13 cellular contexts compared by ENCODE assay signal in the genomic region with DNA sequence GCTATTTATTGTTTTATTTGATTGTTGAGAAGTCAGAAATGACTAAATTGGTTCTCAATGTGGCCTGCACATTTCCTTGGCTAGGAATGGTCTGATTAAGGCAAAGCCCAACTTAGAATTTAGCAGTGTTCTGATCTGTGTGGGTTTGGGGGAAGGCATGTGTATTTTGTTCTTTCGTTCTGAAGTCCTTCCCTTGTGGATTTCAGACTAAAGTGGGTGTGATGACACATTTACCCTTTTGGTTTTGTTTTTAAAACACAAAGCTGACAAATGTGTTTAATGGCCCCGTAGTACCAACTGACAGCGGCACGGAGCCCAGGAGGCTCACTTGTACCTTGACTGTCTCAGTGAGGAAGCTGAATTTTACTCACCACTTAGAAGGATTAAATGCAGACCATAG.
DNase-seq lines count a peak whose midpoint lies in the region; ATAC-seq, FAIRE-seq and TF ChIP-seq lines count a peak whose summit lies in the region.
"Had no signal": no experiment of that assay in that cellular context is flagged by ENCODE, and none has a peak within 500 bp of the region (broad histone marks: within the 10 kb centered on the region; RNA-seq: fewer than 3 reads in every experiment).

No MANE protein-coding gene starts in this region.

- DNase-seq in GM12865 (ENCODE audit: low read depth) (peak; percentile 54), T-helper 17 cell (no peak), dorsolateral prefrontal cortex (no peak), epidermal melanocyte (ENCODE audit: insufficient read length, low spot score) (no peak), GM19239 (ENCODE audit: insufficient read length, low spot score) (no peak)
- peak; percentile 75 for DNase-seq in natural killer cell treated with Interleukin-12 subunit alpha and Interleukin-12 subunit beta and Interleukin-15 and Interleukin-18, amount 100 ng/mL, for 72 hours (ENCODE audit: low spot score)
- DNase-seq: mammary epithelial cell; NCI-H2081 treated with DMSO at 0.1 percent for 48 hours; NK-92 treated with Interleukin-12 subunit alpha and Interleukin-12 subunit beta, amount 100 ng/mL, for 24 hours; SHP77 treated with DMSO at 0.1 percent for 48 hours had no signal

- peaks cover 5% of the 10 kb centered on the region for H3K36me3 Mint-ChIP-seq in T-helper 17 cell (ENCODE audit: low read depth)
- H3K36me3 Mint-ChIP-seq in natural killer cell treated with Interleukin-12 subunit alpha and Interleukin-12 subunit beta and Interleukin-15 and Interleukin-18, amount 100 ng/mL, for 72 hours: no peaks in the 10 kb centered on the region

- ATAC-seq in GM19455 (IDR thresholded peaks at IDR 0.05; ENCODE audit: unreplicated experiment): peak; percentile 55
- ATAC-seq in T-helper 17 cell: peak; percentile 60
- ATAC-seq in natural killer cell treated with Interleukin-12 subunit alpha and Interleukin-12 subunit beta and Interleukin-15 and Interleukin-18, amount 100 ng/mL, for 72 hours: peak; percentile 90

- no peak for TF ChIP-seq CTCF in GM12865 (IDR thresholded peaks at IDR 0.05; ENCODE audit: insufficient read depth, low read depth, low read length, missing control alignments)
- no peak for TF ChIP-seq CTCF in dorsolateral prefrontal cortex (IDR thresholded peaks at IDR 0.05 in 54 of 56, conservative IDR thresholded peaks at IDR 0.05 in 2 of 56; ENCODE audit: low read depth in 1 of 56, partially characterized antibody in 56 of 56)

- peaks cover 18% of the 10 kb centered on the region for H3K4me1 Mint-ChIP-seq in T-helper 17 cell
- H3K4me1 Mint-ChIP-seq in natural killer cell treated with Interleukin-12 subunit alpha and Interleukin-12 subunit beta and Interleukin-15 and Interleukin-18, amount 100 ng/mL, for 72 hours (ENCODE audit: low read depth in 2 of 2): peaks cover 61 to 64% of the 10 kb centered on the region in 2 donors

- H3K27me3 ChIP-seq in dorsolateral prefrontal cortex: no peaks in the 10 kb centered on the region

- H3K4me3 Mint-ChIP-seq in T-helper 17 cell: peak overlapping the region; percentile 74
- H3K4me3 Mint-ChIP-seq in natural killer cell treated with Interleukin-12 subunit alpha and Interleukin-12 subunit beta and Interleukin-15 and Interleukin-18, amount 100 ng/mL, for 72 hours: peak overlapping the region; percentile 88
- H3K4me3 Mint-ChIP-seq: dendritic cell treated with granulocyte-macrophage colony-stimulating factor and Interleukin-4, amounts not matched to agents 40 ng/mL and 50 ng/mL, for 4 days had no signal

- H3K27ac Mint-ChIP-seq in T-helper 17 cell: peak overlapping the region; percentile 88
- H3K27ac Mint-ChIP-seq in natural killer cell treated with Interleukin-12 subunit alpha and Interleukin-12 subunit beta and Interleukin-15 and Interleukin-18, amount 100 ng/mL, for 72 hours: peak overlapping the region; percentile 89 to 94
- H3K27ac Mint-ChIP-seq: dendritic cell treated with granulocyte-macrophage colony-stimulating factor and Interleukin-4, amounts not matched to agents 40 ng/mL and 50 ng/mL, for 4 days had no signal

- H3K27me3 Mint-ChIP-seq in T-helper 17 cell: no peaks in the 10 kb centered on the region
- peaks cover 0 to 7% of the 10 kb centered on the region in 2 donors for H3K27me3 Mint-ChIP-seq in natural killer cell treated with Interleukin-12 subunit alpha and Interleukin-12 subunit beta and Interleukin-15 and Interleukin-18, amount 100 ng/mL, for 72 hours
- H3K27me3 Mint-ChIP-seq: dendritic cell treated with granulocyte-macrophage colony-stimulating factor and Interleukin-4, amounts not matched to agents 40 ng/mL and 50 ng/mL, for 4 days had no signal

- H3K9me3 Mint-ChIP-seq in natural killer cell treated with Interleukin-12 subunit alpha and Interleukin-12 subunit beta and Interleukin-15 and Interleukin-18, amount 100 ng/mL, for 72 hours: no peaks in the 10 kb centered on the region
- H3K9me3 Mint-ChIP-seq: dendritic cell treated with granulocyte-macrophage colony-stimulating factor and Interleukin-4, amounts not matched to agents 40 ng/mL and 50 ng/mL, for 4 days had no signal

- no peak for FAIRE-seq in GM19239 (lab: Jason Lieb, UNC)

- intact Hi-C loops in dorsolateral prefrontal cortex (cut with DNase I): no loop called here

- no peaks in the 10 kb centered on the region for H3K9me3 ChIP-seq in T-helper 17 cell (ENCODE audit: control insufficient read depth, low read length, poor library complexity, severe bottlenecking)

- no peak overlapping the region for H3K27ac ChIP-seq in dorsolateral prefrontal cortex

- H3K4me3 ChIP-seq in GM12865 (ENCODE audit: low read depth, low read length) (no peak overlapping the region), dorsolateral prefrontal cortex (no peak overlapping the region)
- H3K4me3 ChIP-seq: skin epidermis had no signal

Comparison
In these comparisons a context has a peak if more than half of its experiments do, and no peak if none do; other contexts are left out.
1. DNase-seq: peak in GM12865 (single experiment) and natural killer cell treated with Interleukin-12 subunit alpha and Interleukin-12 subunit beta and Interleukin-15 and Interleukin-18, amount 100 ng/mL, for 72 hours (single experiment); none in T-helper 17 cell (0 of 3), dorsolateral prefrontal cortex (0 of 10), epidermal melanocyte (single experiment) and GM19239 (single experiment).
2. Peak in every context shown above with its lines, with median percentiles within 50 percentile points of each other: ATAC-seq.